In genomic region chr17:12020595-12021590, GRCh38 we compare ENCODE assay signal across 1 cellular context.
TF ChIP-seq lines count a peak whose summit lies in the region.

MAP2K4 (plus strand) TSS chr17:12020877; CDS start chr17:12020887, 10 bp downstream.

TF ChIP-seq in HepG2, 621 proteins besides CTCF, POLR2A, EP300 and RAD21 (continued from another document and continues in another):
- TF ChIP-seq PLSCR1 (CRISPR knock-in tag; IDR thresholded peaks at IDR 0.05; ENCODE audit: borderline replicate concordance), result no peak
- no peak for TF ChIP-seq IKZF1 (IDR thresholded peaks at IDR 0.05)
- TF ChIP-seq RXRA (CRISPR knock-in tag; IDR thresholded peaks at IDR 0.05), result no peak
- TF ChIP-seq ZNF235 (CRISPR knock-in tag; IDR thresholded peaks at IDR 0.05; ENCODE audit: borderline replicate concordance), result no peak
- no peak for TF ChIP-seq RORA (CRISPR knock-in tag; IDR thresholded peaks at IDR 0.05)
- TF ChIP-seq HES4 (CRISPR knock-in tag; IDR thresholded peaks at IDR 0.05; ENCODE audit: borderline replicate concordance), result peak; percentile 86; the same call in 1 of the 2 replicates
- no peak for TF ChIP-seq ATM (IDR thresholded peaks at IDR 0.05; ENCODE audit: borderline replicate concordance)
- no peak for TF ChIP-seq ZNF674 (CRISPR knock-in tag; IDR thresholded peaks at IDR 0.05; ENCODE audit: low read depth)
- TF ChIP-seq ZKSCAN1 (IDR thresholded peaks at IDR 0.05; ENCODE audit: low read length), result no peak
- no peak for TF ChIP-seq ZNF136 (CRISPR knock-in tag; IDR thresholded peaks at IDR 0.05; ENCODE audit: low read depth)
- no peak for TF ChIP-seq SSRP1 (CRISPR knock-in tag; IDR thresholded peaks at IDR 0.05)
- peak; percentile 64; the same call in 1 of the 2 replicates for TF ChIP-seq ERF (CRISPR knock-in tag; IDR thresholded peaks at IDR 0.05)
- TF ChIP-seq IRF9 (CRISPR knock-in tag; IDR thresholded peaks at IDR 0.05; ENCODE audit: borderline replicate concordance), result no peak
- no peak for TF ChIP-seq CHCHD3 (CRISPR knock-in tag; IDR thresholded peaks at IDR 0.05)
- no peak for TF ChIP-seq ZNF354B (CRISPR knock-in tag; IDR thresholded peaks at IDR 0.05)
- TF ChIP-seq NFE2 (CRISPR knock-in tag; IDR thresholded peaks at IDR 0.05), result no peak
- peak; percentile 48; the same call in 1 of the 2 replicates for TF ChIP-seq ZSCAN21 (CRISPR knock-in tag; IDR thresholded peaks at IDR 0.05; ENCODE audit: borderline replicate concordance)
- TF ChIP-seq ARID3A (IDR thresholded peaks at IDR 0.05; ENCODE audit: low read depth, low read length), result no peak
- TF ChIP-seq TCF7 (IDR thresholded peaks at IDR 0.05; ENCODE audit: low read depth), result no peak
- TF ChIP-seq ZNF3 (CRISPR knock-in tag; IDR thresholded peaks at IDR 0.05), result 0 out of 2 replicates have a peak, but pooled peaks have one; percentile 36
- no peak; the same call in 1 of the 2 replicates for TF ChIP-seq SIN3A (IDR thresholded peaks at IDR 0.05; ENCODE audit: borderline replicate concordance, low read depth, low read length)
- TF ChIP-seq AGO1 (IDR thresholded peaks at IDR 0.05; ENCODE audit: low read depth, low read length, poor library complexity, severe bottlenecking), result no peak
- no peak for TF ChIP-seq KMT2B (CRISPR knock-in tag; IDR thresholded peaks at IDR 0.05)
- no peak for TF ChIP-seq ZNF280D (CRISPR knock-in tag; IDR thresholded peaks at IDR 0.05)
- no peak for TF ChIP-seq ZNF775 (CRISPR knock-in tag; IDR thresholded peaks at IDR 0.05; ENCODE audit: borderline replicate concordance)
- TF ChIP-seq SMYD3 (CRISPR knock-in tag; IDR thresholded peaks at IDR 0.05), result no peak
- TF ChIP-seq ZNF687 (CRISPR knock-in tag; IDR thresholded peaks at IDR 0.05), result peak; percentile 48
- TF ChIP-seq SRF (IDR thresholded peaks at IDR 0.05; ENCODE audit: low read depth, low read length), result no peak
- TF ChIP-seq U2AF2 (IDR thresholded peaks at IDR 0.05; ENCODE audit: low read depth, low read length), result no peak
- no peak for TF ChIP-seq NFATC3 (CRISPR knock-in tag; IDR thresholded peaks at IDR 0.05)
- no peak for TF ChIP-seq ZNF510 (CRISPR knock-in tag; IDR thresholded peaks at IDR 0.05; ENCODE audit: low read depth)
- TF ChIP-seq ZNF646 (CRISPR knock-in tag; IDR thresholded peaks at IDR 0.05), result no peak
- TF ChIP-seq ZSCAN25 (CRISPR knock-in tag; IDR thresholded peaks at IDR 0.05), result no peak
- TF ChIP-seq ZNF670 (CRISPR knock-in tag; IDR thresholded peaks at IDR 0.05; ENCODE audit: borderline replicate concordance), result no peak
- no peak for TF ChIP-seq EEA1 (CRISPR knock-in tag; IDR thresholded peaks at IDR 0.05; ENCODE audit: borderline replicate concordance)
- no peak for TF ChIP-seq ARHGAP35 (CRISPR knock-in tag; IDR thresholded peaks at IDR 0.05; ENCODE audit: borderline replicate concordance)
- TF ChIP-seq TOPORS (CRISPR knock-in tag; IDR thresholded peaks at IDR 0.05), result no peak
- TF ChIP-seq ZBED4 (CRISPR knock-in tag; IDR thresholded peaks at IDR 0.05; ENCODE audit: borderline replicate concordance), result peak; percentile 40; the same call in 1 of the 2 replicates
- peak; percentile 11; the same call in 1 of the 2 replicates for TF ChIP-seq GABPB1 (CRISPR knock-in tag; IDR thresholded peaks at IDR 0.05)
- TF ChIP-seq ZIK1 (CRISPR knock-in tag; IDR thresholded peaks at IDR 0.05; ENCODE audit: borderline replicate concordance, low read depth), result peak; percentile 35; the same call in 1 of the 2 replicates
